In genomic region chr13:36919833-36920611, GRCh38 we compare ENCODE assay signal across 8 cellular contexts. TPM values are rescaled to one million over a fixed set of nuclear protein-coding genes. Genes with fewer than 3 reads are reported as not detected.
DNase-seq lines count a peak whose midpoint lies in the region; ATAC-seq and TF ChIP-seq lines count a peak whose summit lies in the region.

Gene SMAD9, minus strand, starts transcription at chr13:36920238. Its CDS starts 40,549 bp downstream, at chr13:36879689.

- no peaks in the 10 kb centered on the region for H3K79me2 ChIP-seq in neural progenitor cell (ENCODE audit: low read depth)

- peak within 1 kb of the TSS; percentile 98 for H3K4me3 Mint-ChIP-seq in HFFc6
- peak within 1 kb of the TSS; percentile 74 for H3K4me3 Mint-ChIP-seq in activated T-helper 2 cell treated with anti-CD3 and anti-CD28 coated beads, Interferon-gamma antibody, Interleukin-2, Interleukin-4, amounts not matched to agents 10 μg/mL and 5 μg/mL and 100 μg/mL, durations not matched to agents 14 hours and 24 hours and 36 hours (ENCODE audit: low read depth)
- H3K4me3 Mint-ChIP-seq in neural progenitor cell = peak within 1 kb of the TSS; percentile 92

- no peak for ATAC-seq in GM21825 (IDR thresholded peaks at IDR 0.05; ENCODE audit: unreplicated experiment)

- H3K9ac ChIP-seq in neural progenitor cell = no peak within 1 kb of the TSS

- DNase-seq in SIG-M5 treated with dmso at 0.1 percent for 504 hours (lab: John Stamatoyannopoulos, UW; ENCODE audit: unreplicated experiment) (peak; percentile 13), SIG-M5 (lab: John Stamatoyannopoulos, UW) (no peak), HFFc6 (peak; percentile 63), NCI-H2107 (lab: John Stamatoyannopoulos, UW) (peak; percentile 42), globus pallidus (ENCODE audit: low spot score) (peak; percentile 47), neural progenitor cell (ENCODE audit: low spot score) (peak; percentile 91)
- DNase-seq in activated T-helper 2 cell treated with anti-CD3 and anti-CD28 coated beads, Interferon-gamma antibody, Interleukin-2, Interleukin-4, amounts not matched to agents 10 μg/mL and 5 μg/mL and 100 μg/mL, durations not matched to agents 14 hours and 24 hours and 36 hours (ENCODE audit: low spot score) = no peak

- peaks cover 18% of the 10 kb centered on the region for H3F3A ChIP-seq in neural progenitor cell (ENCODE audit: low read depth)

- no peaks in the 10 kb centered on the region for H4K20me1 ChIP-seq in neural progenitor cell (ENCODE audit: low read depth)

- H3K36me3 Mint-ChIP-seq in HFFc6 (ENCODE audit: low read depth) (no peaks in the 10 kb centered on the region), neural progenitor cell (no peaks in the 10 kb centered on the region)
- H3K36me3 Mint-ChIP-seq in activated T-helper 2 cell treated with anti-CD3 and anti-CD28 coated beads, Interferon-gamma antibody, Interleukin-2, Interleukin-4, amounts not matched to agents 10 μg/mL and 5 μg/mL and 100 μg/mL, durations not matched to agents 14 hours and 24 hours and 36 hours (ENCODE audit: low read depth) = no peaks in the 10 kb centered on the region

- no peaks in the 10 kb centered on the region for H3K9me3 Mint-ChIP-seq in HFFc6
- H3K9me3 Mint-ChIP-seq in activated T-helper 2 cell treated with anti-CD3 and anti-CD28 coated beads, Interferon-gamma antibody, Interleukin-2, Interleukin-4, amounts not matched to agents 10 μg/mL and 5 μg/mL and 100 μg/mL, durations not matched to agents 14 hours and 24 hours and 36 hours = no peaks in the 10 kb centered on the region
- no peaks in the 10 kb centered on the region for H3K9me3 Mint-ChIP-seq in neural progenitor cell

- H3K36me3 ChIP-seq in neural progenitor cell = no peaks in the 10 kb centered on the region

- intact Hi-C loops in activated T-helper 2 cell treated with anti-CD3 and anti-CD28 coated beads, Interferon-gamma antibody, Interleukin-2, Interleukin-4, amounts not matched to agents 10 μg/mL and 5 μg/mL and 100 μg/mL, durations not matched to agents 14 hours and 24 hours and 36 hours (cut with micrococcal nuclease) = no loop called here

- H3K9me3 ChIP-seq in neural progenitor cell (ENCODE audit: low read depth) = no peaks in the 10 kb centered on the region

- H2AFZ ChIP-seq in neural progenitor cell (replicated peaks) = peak within 1 kb of the TSS; percentile 90

- H3K4me1 Mint-ChIP-seq in HFFc6 (ENCODE audit: low read depth) (peaks cover 42% of the 10 kb centered on the region), neural progenitor cell (peaks cover 39% of the 10 kb centered on the region)
- H3K4me1 Mint-ChIP-seq in activated T-helper 2 cell treated with anti-CD3 and anti-CD28 coated beads, Interferon-gamma antibody, Interleukin-2, Interleukin-4, amounts not matched to agents 10 μg/mL and 5 μg/mL and 100 μg/mL, durations not matched to agents 14 hours and 24 hours and 36 hours (ENCODE audit: low read depth) = peaks cover 2% of the 10 kb centered on the region

- H3K27ac ChIP-seq in neural progenitor cell = no peak within 1 kb of the TSS

- H3K4me1 ChIP-seq in neural progenitor cell = peaks cover 14% of the 10 kb centered on the region

- H3K27ac Mint-ChIP-seq in HFFc6 (peak within 1 kb of the TSS; percentile 89), neural progenitor cell (peak within 1 kb of the TSS; percentile 67)
- H3K27ac Mint-ChIP-seq in activated T-helper 2 cell treated with anti-CD3 and anti-CD28 coated beads, Interferon-gamma antibody, Interleukin-2, Interleukin-4, amounts not matched to agents 10 μg/mL and 5 μg/mL and 100 μg/mL, durations not matched to agents 14 hours and 24 hours and 36 hours = no peak within 1 kb of the TSS

- H3K27me3 ChIP-seq in neural progenitor cell = peaks cover 66% of the 10 kb centered on the region

- H3K27me3 Mint-ChIP-seq in HFFc6 (ENCODE audit: insufficient read depth) (no peaks in the 10 kb centered on the region; the same call in 1 of the 2 replicates), neural progenitor cell (ENCODE audit: insufficient read depth, low read depth) (peaks cover 8% of the 10 kb centered on the region)
- peaks cover 72% of the 10 kb centered on the region for H3K27me3 Mint-ChIP-seq in activated T-helper 2 cell treated with anti-CD3 and anti-CD28 coated beads, Interferon-gamma antibody, Interleukin-2, Interleukin-4, amounts not matched to agents 10 μg/mL and 5 μg/mL and 100 μg/mL, durations not matched to agents 14 hours and 24 hours and 36 hours (ENCODE audit: low read depth)

- H3K4me2 ChIP-seq in neural progenitor cell = peak within 1 kb of the TSS; percentile 93

- peak within 1 kb of the TSS; percentile 65 for H3K4me3 ChIP-seq in neural progenitor cell

- TF ChIP-seq CTCF in HFFc6 (IDR thresholded peaks at IDR 0.05) (no peak), neural progenitor cell (IDR thresholded peaks at IDR 0.05) (no peak)

RNA-seq across cellular contexts. Expression of gene SMAD9, which starts in this region (rescaled TPM):
- 10 to 100 TPM; 10.7 to 22.5 (median 17.9) TPM for total RNA-seq in HFFc6 (2021; fragmentation: NEBNext Ultra II Directional; extraction: Animal tissue kit (Norgen Biotek cat#: 25700))
- not detected in 2 replicates for total RNA-seq in activated T-helper 2 cell treated with anti-CD3 and anti-CD28 coated beads, Interferon-gamma antibody, Interleukin-2, Interleukin-4, amounts not matched to agents 10 μg/mL and 5 μg/mL and 100 μg/mL, durations not matched to agents 14 hours and 24 hours and 36 hours
- 1.2 and 1.6 TPM in 2 replicates for total RNA-seq in neural progenitor cell (ENCODE audit: low replicate concordance)

Comparison
In these comparisons a context has a peak if more than half of its experiments do, and no peak if none do; other contexts are left out.
1. DNase-seq: peak in SIG-M5 treated with dmso at 0.1 percent for 504 hours (single experiment), HFFc6 (single experiment), NCI-H2107 (single experiment), globus pallidus (single experiment) and neural progenitor cell (single experiment); none in SIG-M5 (single experiment) and activated T-helper 2 cell treated with anti-CD3 and anti-CD28 coated beads, Interferon-gamma antibody, Interleukin-2, Interleukin-4, amounts not matched to agents 10 μg/mL and 5 μg/mL and 100 μg/mL, durations not matched to agents 14 hours and 24 hours and 36 hours (single experiment).
2. Peak in every context shown above with its lines, with median percentiles within 50 percentile points of each other: H3K4me3 Mint-ChIP-seq.